9 cellular contexts compared by ENCODE assay signal in the genomic region with DNA sequence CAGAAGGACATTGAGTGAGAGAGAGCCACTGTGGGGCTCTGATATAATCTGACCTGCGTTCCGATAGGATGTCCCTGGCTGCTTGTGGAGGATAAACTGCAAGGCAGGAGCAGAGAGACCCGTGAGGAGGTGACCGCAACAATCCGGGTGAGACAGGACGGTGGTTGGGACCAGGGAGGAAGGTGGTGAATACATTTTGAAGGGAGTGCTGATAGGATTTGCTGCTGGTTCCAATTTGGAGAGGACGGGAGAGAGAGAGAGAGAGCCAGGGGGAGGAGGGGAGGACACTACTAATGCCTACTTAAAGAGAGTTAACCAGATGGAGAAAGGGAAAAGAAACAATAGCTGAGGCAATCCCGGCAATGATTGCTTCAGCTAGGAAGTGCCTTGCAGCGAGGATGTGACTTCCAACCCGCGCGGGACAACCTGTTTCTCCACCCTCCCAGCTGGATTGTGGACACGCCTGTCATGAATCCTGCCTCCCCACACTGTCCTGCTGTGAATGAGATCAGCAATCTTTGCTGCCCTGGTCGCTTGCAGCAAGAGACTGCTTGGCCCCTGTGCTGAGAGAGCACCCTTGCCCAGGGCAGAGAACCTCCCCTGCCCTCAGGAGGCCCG.
DNase-seq lines count a peak whose midpoint lies in the region; ATAC-seq and TF ChIP-seq lines count a peak whose summit lies in the region.
"Had no signal": no experiment of that assay in that cellular context is flagged by ENCODE, and none has a peak within 500 bp of the region (broad histone marks: within the 10 kb centered on the region; RNA-seq: fewer than 3 reads in every experiment).

No MANE protein-coding gene starts in this region.

- H3K4me2 ChIP-seq in mammary epithelial cell (ENCODE audit: insufficient read depth, low read depth, low read length) = no peak overlapping the region

- no peak overlapping the region for H2AFZ ChIP-seq in mammary epithelial cell (ENCODE audit: low read depth, low read length)

- intact Hi-C loops in mammary epithelial cell (cut with micrococcal nuclease) = no loop called here

- H3K9ac ChIP-seq in mammary epithelial cell (ENCODE audit: insufficient read depth, low read length) = no peak overlapping the region

- H3K9me3 ChIP-seq in BE2C (no peaks in the 10 kb centered on the region), mammary epithelial cell (replicated peaks; ENCODE audit: insufficient read depth, low read length) (peaks cover 3% of the 10 kb centered on the region), lung (ENCODE audit: control insufficient read depth in 2 of 2, insufficient read depth in 1 of 2, low read length in 1 of 2) (peaks cover 0 to 7% of the 10 kb centered on the region in 2 donors)

- DNase-seq in BE2C (no peak), LHCN-M2 (ENCODE audit: low read depth) (peak; percentile 19), mammary epithelial cell (peak; percentile 31), lung (ENCODE audit: low spot score) (peak; percentile 49)
- no peak for DNase-seq in activated naive CD4-positive, alpha-beta T cell treated with Interleukin-2 at 50 U/mL for 16 hours
- DNase-seq in activated naive CD4-positive, alpha-beta T cell treated with anti-CD3 and anti-CD28 coated beads, Interleukin-2, amount 50 U/mL, for 16 hours = no peak
- DNase-seq: HCEC 1CT had no signal

- no peaks in the 10 kb centered on the region for H4K20me1 ChIP-seq in mammary epithelial cell (ENCODE audit: insufficient read depth, low read length)

- no peaks in the 10 kb centered on the region for H3K79me2 ChIP-seq in mammary epithelial cell (ENCODE audit: insufficient read depth, low read length)

- in situ Hi-C loops in mammary epithelial cell (cut with MboI; ENCODE audit: low sequenced_read_pairs in 2 of 2) = loop anchor here (5.0 kb wide), 1 partner anchor 85 kb away; no protein-coding TSS in a partner anchor

- dilution Hi-C loops in mammary epithelial cell (cut with HindIII; ENCODE audit: low sequenced_read_pairs) = no loop called here

- H3K4me1 ChIP-seq in BE2C = no peaks in the 10 kb centered on the region
- no peaks in the 10 kb centered on the region for H3K4me1 ChIP-seq in mammary epithelial cell (ENCODE audit: insufficient read depth, low read length)
- no peaks in the 10 kb centered on the region for H3K4me1 ChIP-seq in lung (ENCODE audit: control insufficient read depth in 2 of 2, insufficient read depth in 2 of 2, low read length in 2 of 2)

- CTCF ChIA-PET in mammary epithelial cell (lab: Charles Lee; ENCODE audit: low non-redundant PET) = no interaction called here

- H3K27me3 ChIP-seq in BE2C = no peaks in the 10 kb centered on the region
- H3K27me3 ChIP-seq in mammary epithelial cell (ENCODE audit: insufficient read depth, low read length) = no peaks in the 10 kb centered on the region
- no peaks in the 10 kb centered on the region for H3K27me3 ChIP-seq in lung (ENCODE audit: control insufficient read depth, insufficient read depth)

- ATAC-seq in lung (ENCODE audit: insufficient read depth, low FRiP score) = no peak
- no peak for ATAC-seq in GM19035 (IDR thresholded peaks at IDR 0.05; ENCODE audit: unreplicated experiment)
- ATAC-seq in HG03196 (IDR thresholded peaks at IDR 0.05; ENCODE audit: unreplicated experiment) = no peak

- H3K27ac ChIP-seq in mammary epithelial cell (ENCODE audit: insufficient read depth, low read depth, low read length) = no peak overlapping the region
- no peak overlapping the region for H3K27ac ChIP-seq in lung (ENCODE audit: low read depth in 1 of 2, low read length in 1 of 2)

- BruUV-seq in mammary epithelial cell (replicated peaks; lab: Mats Ljungman, UMichigan) = no TSS peak

- H3K4me3 ChIP-seq in BE2C (ENCODE audit: low read depth, low read length) (peak overlapping the region; percentile 29), mammary epithelial cell (replicated peaks in 1 of 3; ENCODE audit: insufficient read depth in 1 of 3, low read depth in 2 of 3, low read length in 3 of 3) (no peak overlapping the region), lung (no peak overlapping the region)

- TF ChIP-seq CTCF in BE2C (IDR thresholded peaks at IDR 0.05; ENCODE audit: low read depth, low read length) (no peak), mammary epithelial cell (conservative IDR thresholded peaks at IDR 0.05 in 1 of 2, IDR thresholded peaks at IDR 0.05 in 1 of 2; ENCODE audit: extremely low read depth in 1 of 2, insufficient read depth in 1 of 2, low read depth in 1 of 2, low read length in 2 of 2) (no peak), lung (IDR thresholded peaks at IDR 0.05; ENCODE audit: control extremely low read depth, extremely low read depth) (no peak)

- H3K36me3 ChIP-seq in BE2C (no peaks in the 10 kb centered on the region), mammary epithelial cell (ENCODE audit: insufficient read depth, low read length) (no peaks in the 10 kb centered on the region), lung (ENCODE audit: control insufficient read depth in 2 of 2, insufficient read depth in 2 of 2, low read length in 2 of 2) (no peaks in the 10 kb centered on the region)

- WGBS in mammary epithelial cell (ENCODE audit: low coverage, missing lambda C conversion rate) = 76% methylated on average over 10 of the region's 15 CpGs
- WGBS in lung, 2 donors = 17 to 20% methylated on average over 15 of the region's 15 CpGs

Comparison
In these comparisons a context has a peak if more than half of its experiments do, and no peak if none do; other contexts are left out.
1. DNase-seq: peak in LHCN-M2 (single experiment), mammary epithelial cell (single experiment) and lung (single experiment); none in BE2C (single experiment), activated naive CD4-positive, alpha-beta T cell treated with Interleukin-2 at 50 U/mL for 16 hours (single experiment) and activated naive CD4-positive, alpha-beta T cell treated with anti-CD3 and anti-CD28 coated beads, Interleukin-2, amount 50 U/mL, for 16 hours (single experiment).